10 cellular contexts compared by ENCODE assay signal in genomic region chr2:43675646-43676321, GRCh38. TPM values are rescaled to one million over a fixed set of nuclear protein-coding genes. Genes with fewer than 3 reads are reported as not detected.
DNase-seq lines count a peak whose midpoint lies in the region; ATAC-seq and TF ChIP-seq lines count a peak whose summit lies in the region.
"Had no signal": no experiment of that assay in that cellular context is flagged by ENCODE, and none has a peak within 500 bp of the region (broad histone marks: within the 10 kb centered on the region; RNA-seq: fewer than 3 reads in every experiment).

No MANE protein-coding gene starts in this region.

- no peaks in the 10 kb centered on the region for H3K27me3 ChIP-seq in SJCRH30
- H3K27me3 ChIP-seq in esophagus squamous epithelium, result peaks cover 0 to 4% (median 0%) of the 10 kb centered on the region in 4 donors
- H3K27me3 ChIP-seq in psoas muscle (ENCODE audit: insufficient read depth in 3 of 3, low read length in 2 of 3), result no peaks in the 10 kb centered on the region

- 51 to 70% methylated on average over 14 of the region's 14 CpGs for WGBS in esophagus squamous epithelium, 2 donors
- 47 to 57% (median 54%) methylated on average over 14 of the region's 14 CpGs for WGBS in psoas muscle, 3 donors

- H3K4me1 Mint-ChIP-seq in Calu3 (ENCODE audit: low read depth, unreplicated experiment), result peaks cover 8% of the 10 kb centered on the region
- H3K4me1 Mint-ChIP-seq: neural crest cell had no signal

- no peaks in the 10 kb centered on the region for H3K27me3 Mint-ChIP-seq in Calu3 (ENCODE audit: unreplicated experiment)

- H3K27ac ChIP-seq in SJCRH30, result peak overlapping the region; percentile 6; the same call in 1 of the 2 replicates
- peak overlapping the region in 1 of 4 donors; percentile 57 for H3K27ac ChIP-seq in esophagus squamous epithelium
- H3K27ac ChIP-seq in psoas muscle, result no peak overlapping the region

- H3K36me3 ChIP-seq in SJCRH30 (no peaks in the 10 kb centered on the region), esophagus squamous epithelium (no peaks in the 10 kb centered on the region), psoas muscle (ENCODE audit: insufficient read depth in 1 of 2, low read depth in 1 of 2) (no peaks in the 10 kb centered on the region)

- CTCF ChIA-PET in Calu3 (lab: Charles Lee), result interaction anchor here (1.7 kb wide), 1 partner anchor 28 kb away, joined by 4 read pairs; no protein-coding TSS in a partner anchor

- H3K4me1 ChIP-seq in SJCRH30 (no peaks in the 10 kb centered on the region), esophagus squamous epithelium (peaks cover 0 to 13% (median 0%) of the 10 kb centered on the region in 3 donors), psoas muscle (no peaks in the 10 kb centered on the region)

- peaks cover 11% of the 10 kb centered on the region; the same call in 1 of the 2 replicates for H3K9me3 ChIP-seq in SJCRH30 (replicated peaks)
- H3K9me3 ChIP-seq in esophagus squamous epithelium, result no peaks in the 10 kb centered on the region
- H3K9me3 ChIP-seq in psoas muscle, result no peaks in the 10 kb centered on the region

- H3K36me3 Mint-ChIP-seq in Calu3 (ENCODE audit: insufficient read depth, unreplicated experiment), result peaks cover 10% of the 10 kb centered on the region

- H3K4me3 Mint-ChIP-seq in Calu3 (ENCODE audit: low read depth, unreplicated experiment), result peak overlapping the region; percentile 70
- H3K4me3 Mint-ChIP-seq: neural crest cell had no signal

- H3K4me3 ChIP-seq in SJCRH30 (peak overlapping the region; percentile 60), esophagus squamous epithelium (peak overlapping the region; percentile 40 to 64 (median 50)), psoas muscle (peak overlapping the region; percentile 64)

- intact Hi-C loops in Calu3 (cut with micrococcal nuclease; ENCODE audit: unreplicated experiment) (no loop called here), esophagus squamous epithelium (cut with DNase I) (no loop called here), psoas muscle (cut with DNase I) (no loop called here)

- TF ChIP-seq CTCF in Calu3 (IDR thresholded peaks at IDR 0.05; ENCODE audit: unreplicated experiment) (no peak), esophagus squamous epithelium (IDR thresholded peaks at IDR 0.05) (no peak), psoas muscle (IDR thresholded peaks at IDR 0.05) (no peak)

- no peak for DNase-seq in Calu3
- no peak for DNase-seq in SJCRH30
- no peak for DNase-seq in esophagus squamous epithelium (lab: John Stamatoyannopoulos, UW)
- DNase-seq in psoas muscle, result no peak
- DNase-seq in stimulated activated CD4-positive, alpha-beta T cell treated with anti-CD3 and anti-CD28 coated beads, Interleukin-1b, Interleukin-23, amount 100 ng/mL, for 48 hours, result no peak
- DNase-seq in hippocampal formation (lab: John Stamatoyannopoulos, UW), result no peak
- no peak for DNase-seq in mesenteric fat pad (ENCODE audit: low spot score)
- DNase-seq: NCI-H446 had no signal

- TSS peak; percentile 80 for BruUV-seq in Calu3 (replicated peaks; lab: Mats Ljungman, UMichigan)

- peak overlapping the region; percentile 42 for H3K27ac Mint-ChIP-seq in Calu3 (ENCODE audit: unreplicated experiment)

- no peak for TF ChIP-seq POLR2A in esophagus squamous epithelium (IDR thresholded peaks at IDR 0.05)

- ATAC-seq in psoas muscle (no peak), GM19452 (IDR thresholded peaks at IDR 0.05; ENCODE audit: unreplicated experiment) (no peak)

- no peaks in the 10 kb centered on the region for H3K9me3 Mint-ChIP-seq in Calu3 (ENCODE audit: low read depth, unreplicated experiment)

RNA-seq across cellular contexts. Expression of gene C1GALT1C1L, which starts 0.4 kb away (rescaled TPM):
- 1.3 and 1.5 TPM in 2 replicates for total RNA-seq in Calu3 (2022)
- total RNA-seq in SJCRH30 (2014; rRNA removed; shearing (Covaris generic)), result 3.7 TPM in 2 replicates
- under 1 TPM in 1 of 4 donors, not detected in 3; 0.38 TPM for total RNA-seq in esophagus squamous epithelium
- under 1 TPM in 3 of 4 donors, not detected in 1; 0.23 to 0.56 (median 0.26) TPM for total RNA-seq in psoas muscle
- polyA plus RNA-seq in psoas muscle, result under 1 TPM; 0.16 to 0.43 (median 0.39) TPM
- 2.5 TPM for total RNA-seq in mesenteric fat pad
- total RNA-seq: neural crest cell had no signal

RNA-seq across cellular contexts. Expression of gene PLEKHH2, which starts 38.7 kb away (rescaled TPM):
- total RNA-seq in Calu3 (2022), result 20.7 and 21.2 TPM in 2 replicates
- total RNA-seq in SJCRH30 (2014; rRNA removed; shearing (Covaris generic)), result 5.4 and 7.1 TPM in 2 replicates
- total RNA-seq in esophagus squamous epithelium, result 10 to 100 TPM in 2 of 4 donors, 1 to 10 TPM in 2; 1.7 to 25.7 (median 8.3) TPM
- total RNA-seq in psoas muscle, result 1 to 10 TPM in 1 of 4 donors, under 1 TPM in 3; 0.34 to 2.2 (median 0.56) TPM
- polyA plus RNA-seq in psoas muscle, result under 1 TPM; 0.14 to 0.39 (median 0.38) TPM
- total RNA-seq in mesenteric fat pad, result 11.4 TPM
